Comparison of ENCODE assay signal across 1 cellular context in genomic region chr9:792331-793260, GRCh38.
TF ChIP-seq lines count a peak whose summit lies in the region.

No MANE protein-coding gene starts in this region.

TF ChIP-seq in HepG2, 621 proteins besides CTCF, POLR2A, EP300 and RAD21 (continued from another document and continues in another):
- TF ChIP-seq, protein P1, sequence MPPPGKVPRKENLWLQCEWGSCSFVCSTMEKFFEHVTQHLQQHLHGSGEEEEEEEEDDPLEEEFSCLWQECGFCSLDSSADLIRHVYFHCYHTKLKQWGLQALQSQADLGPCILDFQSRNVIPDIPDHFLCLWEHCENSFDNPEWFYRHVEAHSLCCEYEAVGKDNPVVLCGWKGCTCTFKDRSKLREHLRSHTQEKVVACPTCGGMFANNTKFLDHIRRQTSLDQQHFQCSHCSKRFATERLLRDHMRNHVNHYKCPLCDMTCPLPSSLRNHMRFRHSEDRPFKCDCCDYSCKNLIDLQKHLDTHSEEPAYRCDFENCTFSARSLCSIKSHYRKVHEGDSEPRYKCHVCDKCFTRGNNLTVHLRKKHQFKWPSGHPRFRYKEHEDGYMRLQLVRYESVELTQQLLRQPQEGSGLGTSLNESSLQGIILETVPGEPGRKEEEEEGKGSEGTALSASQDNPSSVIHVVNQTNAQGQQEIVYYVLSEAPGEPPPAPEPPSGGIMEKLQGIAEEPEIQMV (CRISPR knock-in tag; IDR thresholded peaks at IDR 0.05; ENCODE audit: low read depth), result no peak
- TF ChIP-seq, protein P2, sequence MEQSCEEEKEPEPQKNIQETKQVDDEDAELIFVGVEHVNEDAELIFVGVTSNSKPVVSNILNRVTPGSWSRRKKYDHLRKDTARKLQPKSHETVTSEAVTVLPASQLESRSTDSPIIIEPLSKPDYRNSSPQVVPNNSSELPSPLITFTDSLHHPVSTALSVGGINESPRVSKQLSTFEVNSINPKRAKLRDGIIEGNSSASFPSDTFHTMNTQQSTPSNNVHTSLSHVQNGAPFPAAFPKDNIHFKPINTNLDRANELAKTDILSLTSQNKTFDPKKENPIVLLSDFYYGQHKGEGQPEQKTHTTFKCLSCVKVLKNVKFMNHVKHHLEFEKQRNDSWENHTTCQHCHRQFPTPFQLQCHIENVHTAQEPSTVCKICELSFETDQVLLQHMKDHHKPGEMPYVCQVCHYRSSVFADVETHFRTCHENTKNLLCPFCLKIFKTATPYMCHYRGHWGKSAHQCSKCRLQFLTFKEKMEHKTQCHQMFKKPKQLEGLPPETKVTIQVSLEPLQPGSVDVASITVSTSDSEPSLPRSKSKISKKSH (CRISPR knock-in tag; IDR thresholded peaks at IDR 0.05; ENCODE audit: borderline replicate concordance), result no peak
- TF ChIP-seq JUND (CRISPR knock-in tag; IDR thresholded peaks at IDR 0.05), result no peak
- no peak for TF ChIP-seq HNRNPK (IDR thresholded peaks at IDR 0.05; ENCODE audit: low read depth, low read length, poor library complexity, severe bottlenecking)
- TF ChIP-seq ZMYM2 (CRISPR knock-in tag; IDR thresholded peaks at IDR 0.05), result no peak
- TF ChIP-seq NCOA5 (CRISPR knock-in tag; IDR thresholded peaks at IDR 0.05), result no peak
- TF ChIP-seq SNAI1 (CRISPR knock-in tag; IDR thresholded peaks at IDR 0.05; ENCODE audit: borderline replicate concordance), result no peak
- TF ChIP-seq MIER3 (CRISPR knock-in tag; IDR thresholded peaks at IDR 0.05; ENCODE audit: borderline replicate concordance), result no peak; the same call in 1 of the 2 replicates
- TF ChIP-seq, protein P3, sequence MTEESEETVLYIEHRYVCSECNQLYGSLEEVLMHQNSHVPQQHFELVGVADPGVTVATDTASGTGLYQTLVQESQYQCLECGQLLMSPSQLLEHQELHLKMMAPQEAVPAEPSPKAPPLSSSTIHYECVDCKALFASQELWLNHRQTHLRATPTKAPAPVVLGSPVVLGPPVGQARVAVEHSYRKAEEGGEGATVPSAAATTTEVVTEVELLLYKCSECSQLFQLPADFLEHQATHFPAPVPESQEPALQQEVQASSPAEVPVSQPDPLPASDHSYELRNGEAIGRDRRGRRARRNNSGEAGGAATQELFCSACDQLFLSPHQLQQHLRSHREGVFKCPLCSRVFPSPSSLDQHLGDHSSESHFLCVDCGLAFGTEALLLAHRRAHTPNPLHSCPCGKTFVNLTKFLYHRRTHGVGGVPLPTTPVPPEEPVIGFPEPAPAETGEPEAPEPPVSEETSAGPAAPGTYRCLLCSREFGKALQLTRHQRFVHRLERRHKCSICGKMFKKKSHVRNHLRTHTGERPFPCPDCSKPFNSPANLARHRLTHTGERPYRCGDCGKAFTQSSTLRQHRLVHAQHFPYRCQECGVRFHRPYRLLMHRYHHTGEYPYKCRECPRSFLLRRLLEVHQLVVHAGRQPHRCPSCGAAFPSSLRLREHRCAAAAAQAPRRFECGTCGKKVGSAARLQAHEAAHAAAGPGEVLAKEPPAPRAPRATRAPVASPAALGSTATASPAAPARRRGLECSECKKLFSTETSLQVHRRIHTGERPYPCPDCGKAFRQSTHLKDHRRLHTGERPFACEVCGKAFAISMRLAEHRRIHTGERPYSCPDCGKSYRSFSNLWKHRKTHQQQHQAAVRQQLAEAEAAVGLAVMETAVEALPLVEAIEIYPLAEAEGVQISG (CRISPR knock-in tag; IDR thresholded peaks at IDR 0.05), result no peak
- TF ChIP-seq SOX13 (IDR thresholded peaks at IDR 0.05), result no peak
- TF ChIP-seq SOX13 (CRISPR knock-in tag; conservative IDR thresholded peaks at IDR 0.05 in 1 of 2, IDR thresholded peaks at IDR 0.05 in 1 of 2), result peak in 1 of 2 experiments; percentile 51; a peak in 1 of 4 replicates
- TF ChIP-seq SOX5 (CRISPR knock-in tag; IDR thresholded peaks at IDR 0.05; ENCODE audit: borderline replicate concordance), result peak; percentile 29; the same call in 1 of the 2 replicates
- no peak for TF ChIP-seq ZNF362 (CRISPR knock-in tag; IDR thresholded peaks at IDR 0.05; ENCODE audit: borderline replicate concordance)
- TF ChIP-seq SALL1 (CRISPR knock-in tag; IDR thresholded peaks at IDR 0.05), result 0 out of 2 replicates have a peak, but pooled peaks have one; percentile 14
- TF ChIP-seq ZNF75D (CRISPR knock-in tag; IDR thresholded peaks at IDR 0.05; ENCODE audit: borderline replicate concordance), result no peak
- TF ChIP-seq ETV5 (CRISPR knock-in tag; IDR thresholded peaks at IDR 0.05; ENCODE audit: borderline replicate concordance), result no peak
- no peak for TF ChIP-seq POGZ (CRISPR knock-in tag; IDR thresholded peaks at IDR 0.05)
- 0 out of 2 replicates have a peak, but pooled peaks have one; percentile 26 for TF ChIP-seq MED1 (CRISPR knock-in tag; IDR thresholded peaks at IDR 0.05)
- TF ChIP-seq TBX2 (CRISPR knock-in tag; IDR thresholded peaks at IDR 0.05; ENCODE audit: borderline replicate concordance), result no peak
- TF ChIP-seq ZFYVE20 (CRISPR knock-in tag; IDR thresholded peaks at IDR 0.05; ENCODE audit: borderline replicate concordance, low read depth), result no peak
- TF ChIP-seq ZNF143 (CRISPR knock-in tag; IDR thresholded peaks at IDR 0.05), result no peak
- 0 out of 2 replicates have a peak, but pooled peaks have one; percentile 42 for TF ChIP-seq FOXP4 (CRISPR knock-in tag; IDR thresholded peaks at IDR 0.05)
- TF ChIP-seq, protein P4, sequence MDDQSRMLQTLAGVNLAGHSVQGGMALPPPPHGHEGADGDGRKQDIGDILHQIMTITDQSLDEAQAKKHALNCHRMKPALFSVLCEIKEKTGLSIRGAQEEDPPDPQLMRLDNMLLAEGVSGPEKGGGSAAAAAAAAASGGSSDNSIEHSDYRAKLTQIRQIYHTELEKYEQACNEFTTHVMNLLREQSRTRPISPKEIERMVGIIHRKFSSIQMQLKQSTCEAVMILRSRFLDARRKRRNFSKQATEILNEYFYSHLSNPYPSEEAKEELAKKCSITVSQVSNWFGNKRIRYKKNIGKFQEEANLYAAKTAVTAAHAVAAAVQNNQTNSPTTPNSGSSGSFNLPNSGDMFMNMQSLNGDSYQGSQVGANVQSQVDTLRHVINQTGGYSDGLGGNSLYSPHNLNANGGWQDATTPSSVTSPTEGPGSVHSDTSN (CRISPR knock-in tag; IDR thresholded peaks at IDR 0.05; ENCODE audit: borderline replicate concordance), result no peak
- no peak for TF ChIP-seq ZSCAN31 (CRISPR knock-in tag; IDR thresholded peaks at IDR 0.05; ENCODE audit: low read depth)
- TF ChIP-seq BCL6 (CRISPR knock-in tag; IDR thresholded peaks at IDR 0.05), result peak; percentile 38; the same call in 1 of the 2 replicates
- no peak for TF ChIP-seq TCF7L2 (IDR thresholded peaks at IDR 0.05; ENCODE audit: low read depth, low read length)
- peak; percentile 44; the same call in 1 of the 2 replicates for TF ChIP-seq ZMYM4 (CRISPR knock-in tag; IDR thresholded peaks at IDR 0.05)
- TF ChIP-seq NR2F6 (IDR thresholded peaks at IDR 0.05), result peak; percentile 38; the same call in 1 of the 2 replicates
- TF ChIP-seq NR2F6 (CRISPR knock-in tag; IDR thresholded peaks at IDR 0.05), result no peak
- no peak for TF ChIP-seq ZBTB39 (CRISPR knock-in tag; IDR thresholded peaks at IDR 0.05)
- TF ChIP-seq KLF12 (CRISPR knock-in tag; IDR thresholded peaks at IDR 0.05; ENCODE audit: borderline replicate concordance), result no peak
- TF ChIP-seq PPARG (CRISPR knock-in tag; conservative IDR thresholded peaks at IDR 0.05), result no peak
- TF ChIP-seq ZBTB44 (CRISPR knock-in tag; IDR thresholded peaks at IDR 0.05), result no peak
- TF ChIP-seq ZBTB43 (CRISPR knock-in tag; conservative IDR thresholded peaks at IDR 0.05), result no peak
- TF ChIP-seq CEBPG (CRISPR knock-in tag; IDR thresholded peaks at IDR 0.05), result peak; percentile 95
- TF ChIP-seq IRF2 (CRISPR knock-in tag; IDR thresholded peaks at IDR 0.05), result no peak
- peak in 1 of 2 experiments; percentile 48; a peak in 1 of 4 replicates for TF ChIP-seq KLF16 (CRISPR knock-in tag; IDR thresholded peaks at IDR 0.05)
- no peak for TF ChIP-seq SMAD1 (CRISPR knock-in tag; IDR thresholded peaks at IDR 0.05; ENCODE audit: borderline replicate concordance, low read depth)
- no peak for TF ChIP-seq ZNF337 (CRISPR knock-in tag; IDR thresholded peaks at IDR 0.05; ENCODE audit: borderline replicate concordance, low read depth)
- no peak for TF ChIP-seq HNRNPH1 (optimal IDR thresholded peaks at IDR 0.05; ENCODE audit: low read depth, low read length)
- peak; percentile 75; the same call in 1 of the 2 replicates for TF ChIP-seq ZNF264 (CRISPR knock-in tag; IDR thresholded peaks at IDR 0.05)
- no peak for TF ChIP-seq SCMH1 (CRISPR knock-in tag; IDR thresholded peaks at IDR 0.05; ENCODE audit: borderline replicate concordance)
- no peak for TF ChIP-seq SP140L (CRISPR knock-in tag; IDR thresholded peaks at IDR 0.05; ENCODE audit: borderline replicate concordance)
- TF ChIP-seq ARNT2 (CRISPR knock-in tag; IDR thresholded peaks at IDR 0.05; ENCODE audit: low read depth), result no peak
- peak; percentile 37; the same call in 1 of the 2 replicates for TF ChIP-seq NCOR1 (IDR thresholded peaks at IDR 0.05; ENCODE audit: borderline replicate concordance, low read length)
- TF ChIP-seq U2AF2 (IDR thresholded peaks at IDR 0.05; ENCODE audit: low read depth, low read length), result no peak
- TF ChIP-seq NFE2L2 (IDR thresholded peaks at IDR 0.05; ENCODE audit: low read length), result no peak
- TF ChIP-seq XRCC5 (optimal IDR thresholded peaks at IDR 0.05; ENCODE audit: low read length), result no peak
- no peak for TF ChIP-seq KMT2B (CRISPR knock-in tag; IDR thresholded peaks at IDR 0.05)
- TF ChIP-seq, protein P5, sequence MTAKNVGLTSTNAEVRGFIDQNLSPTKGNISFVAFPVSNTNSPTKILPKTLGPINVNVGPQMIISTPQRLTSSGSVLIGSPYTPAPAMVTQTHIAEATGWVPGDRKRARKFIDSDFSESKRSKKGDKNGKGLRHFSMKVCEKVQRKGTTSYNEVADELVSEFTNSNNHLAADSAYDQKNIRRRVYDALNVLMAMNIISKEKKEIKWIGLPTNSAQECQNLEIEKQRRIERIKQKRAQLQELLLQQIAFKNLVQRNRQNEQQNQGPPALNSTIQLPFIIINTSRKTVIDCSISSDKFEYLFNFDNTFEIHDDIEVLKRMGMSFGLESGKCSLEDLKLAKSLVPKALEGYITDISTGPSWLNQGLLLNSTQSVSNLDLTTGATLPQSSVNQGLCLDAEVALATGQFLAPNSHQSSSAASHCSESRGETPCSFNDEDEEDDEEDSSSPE (CRISPR knock-in tag; IDR thresholded peaks at IDR 0.05), result no peak
